8 cellular contexts compared by ENCODE assay signal in genomic region chr3:49013738-49014660, GRCh38. TPM values are rescaled to one million over a fixed set of nuclear protein-coding genes. Genes with fewer than 3 reads are reported as not detected.
A peak's percentile ranks its signal among the peaks of the same experiment; 100 is the strongest.
DNase-seq lines count a peak whose midpoint lies in the region; ATAC-seq, FAIRE-seq and TF ChIP-seq lines count a peak whose summit lies in the region.

No MANE protein-coding gene starts in this region.

- H3K18ac ChIP-seq in trophoblast cell (ENCODE audit: low read length) = no peak overlapping the region

- TF ChIP-seq CTCF in BJ (IDR thresholded peaks at IDR 0.05; ENCODE audit: insufficient read depth, low read depth, low read length) (peak; percentile 73), GM13976 (IDR thresholded peaks at IDR 0.05; ENCODE audit: borderline replicate concordance, control extremely low read depth, extremely low read depth, insufficient read depth, missing control alignments) (peak; percentile 35), endothelial cell of umbilical vein (IDR thresholded peaks at IDR 0.05; ENCODE audit: extremely low read depth in 1 of 2, insufficient read depth in 1 of 2, low read depth in 1 of 2, low read length in 2 of 2) (peak; percentile 54 to 72)

- peaks cover 8% of the 10 kb centered on the region for H3K79me1 ChIP-seq in trophoblast cell (ENCODE audit: low read length)

- H3K9ac ChIP-seq in endothelial cell of umbilical vein (replicated peaks; ENCODE audit: extremely low read depth, insufficient read depth, low read length) (no peak overlapping the region), trophoblast cell (ENCODE audit: low read length) (no peak overlapping the region)

- no peak overlapping the region for H2BK12ac ChIP-seq in trophoblast cell (ENCODE audit: low read length)

- H3K14ac ChIP-seq in trophoblast cell (ENCODE audit: low read length) = no peak overlapping the region

- no peak overlapping the region for H2AFZ ChIP-seq in endothelial cell of umbilical vein (ENCODE audit: low read depth, low read length)
- no peak overlapping the region for H2AFZ ChIP-seq in trophoblast cell (ENCODE audit: insufficient read depth, low read length, poor library complexity)

- no TSS peak for BruUV-seq in endothelial cell of umbilical vein (replicated peaks; lab: Mats Ljungman, UMichigan)

- H4K12ac ChIP-seq in trophoblast cell (ENCODE audit: low read depth, low read length) = no peak overlapping the region

- FAIRE-seq in endothelial cell of umbilical vein (lab: Jason Lieb, UNC) = no peak

- H3K9me3 ChIP-seq in endothelial cell of umbilical vein (replicated peaks; ENCODE audit: control insufficient read depth, insufficient read depth, low read length) (no peaks in the 10 kb centered on the region), trophoblast cell (ENCODE audit: insufficient read depth, low read depth, low read length) (peaks cover 2% of the 10 kb centered on the region)

- no peak for ATAC-seq in HG03139 (IDR thresholded peaks at IDR 0.05; ENCODE audit: unreplicated experiment)

- peaks cover 8% of the 10 kb centered on the region for H3K4me1 Mint-ChIP-seq in activated T-helper 2 cell treated with anti-CD3 and anti-CD28 coated beads, Interferon-gamma antibody, Interleukin-2, Interleukin-4, amounts not matched to agents 10 μg/mL and 5 μg/mL and 100 μg/mL, durations not matched to agents 14 hours and 24 hours and 36 hours (ENCODE audit: low read depth)

- H2AK5ac ChIP-seq in trophoblast cell (ENCODE audit: low read length) = no peak overlapping the region

- no peak overlapping the region for H4K91ac ChIP-seq in trophoblast cell (ENCODE audit: low read depth, low read length)

- H3K27ac ChIP-seq in endothelial cell of umbilical vein (ENCODE audit: insufficient read depth, low read depth, low read length) (no peak overlapping the region), trophoblast cell (ENCODE audit: low read depth, low read length) (no peak overlapping the region)

- H3K36me3 Mint-ChIP-seq in activated T-helper 2 cell treated with anti-CD3 and anti-CD28 coated beads, Interferon-gamma antibody, Interleukin-2, Interleukin-4, amounts not matched to agents 10 μg/mL and 5 μg/mL and 100 μg/mL, durations not matched to agents 14 hours and 24 hours and 36 hours (ENCODE audit: low read depth) = peaks cover 44% of the 10 kb centered on the region

- in situ Hi-C loops in GM13976 (cut with MboI; ENCODE audit: low sequenced_read_pairs, unreplicated experiment) = no loop called here

- no peak overlapping the region for H3K23ac ChIP-seq in trophoblast cell (ENCODE audit: low read length)

- no peak overlapping the region for H2BK5ac ChIP-seq in trophoblast cell (ENCODE audit: low read depth, low read length, poor library complexity)

- H3K4me3 ChIP-seq in BJ (ENCODE audit: low read depth, low read length) (no peak overlapping the region), endothelial cell of umbilical vein (replicated peaks in 1 of 3; ENCODE audit: insufficient read depth in 1 of 3, low read depth in 1 of 3, low read length in 3 of 3) (no peak overlapping the region), trophoblast cell (ENCODE audit: low read depth, low read length) (no peak overlapping the region)

- no peak overlapping the region for H3K4ac ChIP-seq in trophoblast cell (ENCODE audit: low read depth, low read length)

- H3K4me1 ChIP-seq in endothelial cell of umbilical vein (ENCODE audit: control insufficient read depth, extremely low read depth, insufficient read depth, low read length) = peaks cover 13% of the 10 kb centered on the region
- peaks cover 3 to 8% of the 10 kb centered on the region in 2 experiments for H3K4me1 ChIP-seq in trophoblast cell (ENCODE audit: control insufficient read depth in 1 of 2, insufficient read depth in 2 of 2, low read length in 2 of 2)

- H4K20me1 ChIP-seq in endothelial cell of umbilical vein (replicated peaks; ENCODE audit: control insufficient read depth, extremely low read depth, insufficient read depth, low read length) = no peaks in the 10 kb centered on the region

- H3K36me3 ChIP-seq in BJ (ENCODE audit: control insufficient read depth, insufficient read depth, low read length) (peaks cover 41% of the 10 kb centered on the region), endothelial cell of umbilical vein (ENCODE audit: control insufficient read depth in 2 of 2, extremely low read depth in 1 of 2, insufficient read depth in 2 of 2, low read length in 2 of 2) (peaks cover 5 to 51% of the 10 kb centered on the region in 2 experiments), trophoblast cell (ENCODE audit: control insufficient read depth in 1 of 2, insufficient read depth in 2 of 2, low read length in 2 of 2) (peaks cover 57 to 60% of the 10 kb centered on the region in 2 experiments)

- no peaks in the 10 kb centered on the region for H3K9me3 Mint-ChIP-seq in activated T-helper 2 cell treated with anti-CD3 and anti-CD28 coated beads, Interferon-gamma antibody, Interleukin-2, Interleukin-4, amounts not matched to agents 10 μg/mL and 5 μg/mL and 100 μg/mL, durations not matched to agents 14 hours and 24 hours and 36 hours

- dilution Hi-C loops in endothelial cell of umbilical vein (cut with MboI; ENCODE audit: extremely low pct_ligation_motif_present, low sequenced_read_pairs) = no loop called here

- no peaks in the 10 kb centered on the region for H3K27me3 ChIP-seq in BJ (ENCODE audit: control insufficient read depth, insufficient read depth, low read length)
- no peaks in the 10 kb centered on the region for H3K27me3 ChIP-seq in endothelial cell of umbilical vein (ENCODE audit: control insufficient read depth in 2 of 2, insufficient read depth in 2 of 2, low read length in 2 of 2)
- no peaks in the 10 kb centered on the region for H3K27me3 ChIP-seq in trophoblast cell (ENCODE audit: insufficient read depth, low read length)

- WGBS in trophoblast cell (ENCODE audit: extremely low coverage, insufficient coverage, insufficient read length) = no CpG with 5 or more reads among the region's 24 CpGs

- no peak overlapping the region for H3K4me3 Mint-ChIP-seq in activated T-helper 2 cell treated with anti-CD3 and anti-CD28 coated beads, Interferon-gamma antibody, Interleukin-2, Interleukin-4, amounts not matched to agents 10 μg/mL and 5 μg/mL and 100 μg/mL, durations not matched to agents 14 hours and 24 hours and 36 hours (ENCODE audit: low read depth)

- no peak overlapping the region for H2BK120ac ChIP-seq in trophoblast cell (ENCODE audit: insufficient read depth, low read length, poor library complexity)

- intact Hi-C loops in endothelial cell of umbilical vein (cut with micrococcal nuclease) = no loop called here
- intact Hi-C loops in activated T-helper 2 cell treated with anti-CD3 and anti-CD28 coated beads, Interferon-gamma antibody, Interleukin-2, Interleukin-4, amounts not matched to agents 10 μg/mL and 5 μg/mL and 100 μg/mL, durations not matched to agents 14 hours and 24 hours and 36 hours (cut with micrococcal nuclease) = no loop called here

- H3K27ac Mint-ChIP-seq in activated T-helper 2 cell treated with anti-CD3 and anti-CD28 coated beads, Interferon-gamma antibody, Interleukin-2, Interleukin-4, amounts not matched to agents 10 μg/mL and 5 μg/mL and 100 μg/mL, durations not matched to agents 14 hours and 24 hours and 36 hours = no peak overlapping the region

- POLR2A ChIA-PET in BJ (lab: Charles Lee) (no interaction called here), endothelial cell of umbilical vein (lab: Charles Lee) (interaction anchor here (1.1 kb wide), 1 partner anchor 8 kb away, joined by 3 read pairs; the partner anchor contains the start of gene NDUFAF3)

- DNase-seq in BJ (ENCODE audit: low read depth) (no peak), GM13976 (ENCODE audit: low spot score) (peak; percentile 66), T-helper 1 cell (peak in 3 of 5 donors; percentile 29 to 49 (median 32)), endothelial cell of umbilical vein (ENCODE audit: low read depth, low spot score) (peak; percentile 28), trophoblast cell (peak; percentile 83 to 88), NCI-H187 treated with DMSO at 0.1 percent for 48 hours (lab: John Stamatoyannopoulos, UW) (no peak)
- no peak for DNase-seq in activated T-helper 2 cell treated with anti-CD3 and anti-CD28 coated beads, Interferon-gamma antibody, Interleukin-2, Interleukin-4, amounts not matched to agents 10 μg/mL and 5 μg/mL and 100 μg/mL, durations not matched to agents 14 hours and 24 hours and 36 hours (ENCODE audit: low spot score)

- CTCF ChIA-PET in BJ (lab: Yijun Ruan, JAX) = interaction anchor here (0.6 to 1.5 kb wide), 4 partner anchors 9 to 26 kb away, joined by 3 to 7 read pairs (median 4); partner anchors contain the start of gene P4HTM
- CTCF ChIA-PET in endothelial cell of umbilical vein (lab: Charles Lee) = interaction anchor here (1.0 to 12.8 kb wide), 5 partner anchors 7 to 435 kb away, joined by 3 to 254 read pairs (median 4); partner anchors contain the start of genes NDUFAF3 and P4HTM

- H3K9me1 ChIP-seq in endothelial cell of umbilical vein (replicated peaks; ENCODE audit: control insufficient read depth, extremely low read depth, insufficient read depth, low read length) = no peaks in the 10 kb centered on the region

- H4K8ac ChIP-seq in trophoblast cell (ENCODE audit: low read depth, low read length) = no peak overlapping the region

- TF ChIP-seq POLR2A in endothelial cell of umbilical vein (IDR thresholded peaks at IDR 0.05; ENCODE audit: low read depth, low read length) = no peak

- H3K27me3 Mint-ChIP-seq in activated T-helper 2 cell treated with anti-CD3 and anti-CD28 coated beads, Interferon-gamma antibody, Interleukin-2, Interleukin-4, amounts not matched to agents 10 μg/mL and 5 μg/mL and 100 μg/mL, durations not matched to agents 14 hours and 24 hours and 36 hours (ENCODE audit: low read depth) = no peaks in the 10 kb centered on the region

- no peak overlapping the region for H3K4me2 ChIP-seq in endothelial cell of umbilical vein (ENCODE audit: insufficient read depth, low read length)
- no peak overlapping the region for H3K4me2 ChIP-seq in trophoblast cell (ENCODE audit: low read length)

- peaks cover 27% of the 10 kb centered on the region for H3K79me2 ChIP-seq in endothelial cell of umbilical vein (ENCODE audit: control insufficient read depth, insufficient read depth, low read length)
- peaks cover 2% of the 10 kb centered on the region for H3K79me2 ChIP-seq in trophoblast cell (ENCODE audit: control insufficient read depth, insufficient read depth, low read length, poor library complexity)

RNA-seq across cellular contexts. Expression of gene DALRD3, which starts 4.4 kb away (rescaled TPM):
- polyA plus RNA-seq in BJ (2011; rRNA removed) = 46.8 and 59.6 TPM in 2 replicates
- polyA minus RNA-seq in BJ (2011; rRNA and poly(A)+ RNA removed) = 35.6 and 56.9 TPM in 2 replicates
- total RNA-seq in endothelial cell of umbilical vein = 20.4 and 22.7 TPM in 2 replicates
- polyA plus RNA-seq in endothelial cell of umbilical vein = 60.8 and 66.0 TPM in 2 replicates
- 27.6 and 33.5 TPM in 2 replicates for polyA plus RNA-seq in endothelial cell of umbilical vein (2011; cell fraction: cytosol; rRNA removed)
- polyA plus RNA-seq in endothelial cell of umbilical vein (2011; cell fraction: nucleus; rRNA removed) = 94.8 and 97.8 TPM in 2 replicates
- polyA plus RNA-seq in endothelial cell of umbilical vein (2012) = 16.1 and 17.5 TPM in 2 replicates
- polyA minus RNA-seq in endothelial cell of umbilical vein = 51.4 and 57.0 TPM in 2 replicates
- 23.5 TPM for polyA minus RNA-seq in endothelial cell of umbilical vein (2011; cell fraction: cytosol; rRNA and poly(A)+ RNA removed)
- 14.4 and 17.6 TPM in 2 replicates for polyA minus RNA-seq in endothelial cell of umbilical vein (2011; cell fraction: nucleus; rRNA and poly(A)+ RNA removed)
- 26.4 and 27.5 TPM in 2 replicates for polyA plus RNA-seq in trophoblast cell (2013)
- total RNA-seq in activated T-helper 2 cell treated with anti-CD3 and anti-CD28 coated beads, Interferon-gamma antibody, Interleukin-2, Interleukin-4, amounts not matched to agents 10 μg/mL and 5 μg/mL and 100 μg/mL, durations not matched to agents 14 hours and 24 hours and 36 hours = 30.4 and 30.5 TPM in 2 replicates

RNA-seq across cellular contexts. Expression of gene WDR6, which starts 6.8 kb away (rescaled TPM):
- polyA plus RNA-seq in BJ (2011; rRNA removed) (100 and 164 TPM in 2 replicates), endothelial cell of umbilical vein (319 and 337 TPM in 2 replicates)
- 94.1 and 135 TPM in 2 replicates for polyA minus RNA-seq in BJ (2011; rRNA and poly(A)+ RNA removed)
- 161 and 192 TPM in 2 replicates for total RNA-seq in endothelial cell of umbilical vein
- 116 and 132 TPM in 2 replicates for polyA plus RNA-seq in endothelial cell of umbilical vein (2011; cell fraction: cytosol; rRNA removed)
- 987 and 1,038 TPM in 2 replicates for polyA plus RNA-seq in endothelial cell of umbilical vein (2011; cell fraction: nucleus; rRNA removed)
- polyA plus RNA-seq in endothelial cell of umbilical vein (2012) = 109 and 131 TPM in 2 replicates
- polyA minus RNA-seq in endothelial cell of umbilical vein = 292 and 353 TPM in 2 replicates
- polyA minus RNA-seq in endothelial cell of umbilical vein (2011; cell fraction: cytosol; rRNA and poly(A)+ RNA removed) = 51.5 TPM
- polyA minus RNA-seq in endothelial cell of umbilical vein (2011; cell fraction: nucleus; rRNA and poly(A)+ RNA removed) = 147 and 154 TPM in 2 replicates
- polyA plus RNA-seq in trophoblast cell (2013) = 72.0 and 72.8 TPM in 2 replicates
- 161 and 167 TPM in 2 replicates for total RNA-seq in activated T-helper 2 cell treated with anti-CD3 and anti-CD28 coated beads, Interferon-gamma antibody, Interleukin-2, Interleukin-4, amounts not matched to agents 10 μg/mL and 5 μg/mL and 100 μg/mL, durations not matched to agents 14 hours and 24 hours and 36 hours

RNA-seq across cellular contexts. Expression of gene NDUFAF3, which starts 7.9 kb away (rescaled TPM):
- polyA plus RNA-seq in BJ (2011; rRNA removed) = 65.1 and 89.5 TPM in 2 replicates
- polyA minus RNA-seq in BJ (2011; rRNA and poly(A)+ RNA removed) = 60.8 and 71.1 TPM in 2 replicates
- 74.5 and 91.1 TPM in 2 replicates for total RNA-seq in endothelial cell of umbilical vein
- polyA plus RNA-seq in endothelial cell of umbilical vein = 91.4 and 140 TPM in 2 replicates
- 67.9 and 83.8 TPM in 2 replicates for polyA plus RNA-seq in endothelial cell of umbilical vein (2011; cell fraction: cytosol; rRNA removed)
- 28.7 and 33.7 TPM in 2 replicates for polyA plus RNA-seq in endothelial cell of umbilical vein (2011; cell fraction: nucleus; rRNA removed)
- 74.2 and 75.4 TPM in 2 replicates for polyA plus RNA-seq in endothelial cell of umbilical vein (2012)
- 54.4 and 55.5 TPM in 2 replicates for polyA minus RNA-seq in endothelial cell of umbilical vein
- polyA minus RNA-seq in endothelial cell of umbilical vein (2011; cell fraction: cytosol; rRNA and poly(A)+ RNA removed) = 94.3 TPM
- polyA minus RNA-seq in endothelial cell of umbilical vein (2011; cell fraction: nucleus; rRNA and poly(A)+ RNA removed) = 26.0 and 38.9 TPM in 2 replicates
- polyA plus RNA-seq in trophoblast cell (2013) = 59.8 and 65.4 TPM in 2 replicates
- total RNA-seq in activated T-helper 2 cell treated with anti-CD3 and anti-CD28 coated beads, Interferon-gamma antibody, Interleukin-2, Interleukin-4, amounts not matched to agents 10 μg/mL and 5 μg/mL and 100 μg/mL, durations not matched to agents 14 hours and 24 hours and 36 hours = 118 and 120 TPM in 2 replicates

RNA-seq across cellular contexts. Expression of gene IMPDH2, which starts 15.2 kb away (rescaled TPM):
- polyA plus RNA-seq in BJ (2011; rRNA removed) (280 and 395 TPM in 2 replicates), endothelial cell of umbilical vein (134 and 167 TPM in 2 replicates)
- polyA minus RNA-seq in BJ (2011; rRNA and poly(A)+ RNA removed) = 200 and 358 TPM in 2 replicates
- 189 and 195 TPM in 2 replicates for total RNA-seq in endothelial cell of umbilical vein
- 202 and 221 TPM in 2 replicates for polyA plus RNA-seq in endothelial cell of umbilical vein (2011; cell fraction: cytosol; rRNA removed)
- 255 and 269 TPM in 2 replicates for polyA plus RNA-seq in endothelial cell of umbilical vein (2011; cell fraction: nucleus; rRNA removed)
- polyA plus RNA-seq in endothelial cell of umbilical vein (2012) = 194 and 239 TPM in 2 replicates
- 350 and 383 TPM in 2 replicates for polyA minus RNA-seq in endothelial cell of umbilical vein
- 325 TPM for polyA minus RNA-seq in endothelial cell of umbilical vein (2011; cell fraction: cytosol; rRNA and poly(A)+ RNA removed)
- 82.4 and 114 TPM in 2 replicates for polyA minus RNA-seq in endothelial cell of umbilical vein (2011; cell fraction: nucleus; rRNA and poly(A)+ RNA removed)
- polyA plus RNA-seq in trophoblast cell (2013) = 226 and 229 TPM in 2 replicates
- total RNA-seq in activated T-helper 2 cell treated with anti-CD3 and anti-CD28 coated beads, Interferon-gamma antibody, Interleukin-2, Interleukin-4, amounts not matched to agents 10 μg/mL and 5 μg/mL and 100 μg/mL, durations not matched to agents 14 hours and 24 hours and 36 hours = 412 and 416 TPM in 2 replicates

RNA-seq across cellular contexts. Expression of gene P4HTM, which starts 24.0 kb away (rescaled TPM):
- polyA plus RNA-seq in BJ (2011; rRNA removed) (25.8 and 38.4 TPM in 2 replicates), endothelial cell of umbilical vein (32.7 and 37.9 TPM in 2 replicates)
- 18.6 and 28.6 TPM in 2 replicates for polyA minus RNA-seq in BJ (2011; rRNA and poly(A)+ RNA removed)
- total RNA-seq in endothelial cell of umbilical vein = 23.0 and 26.9 TPM in 2 replicates
- polyA plus RNA-seq in endothelial cell of umbilical vein (2011; cell fraction: cytosol; rRNA removed) = 17.3 and 24.1 TPM in 2 replicates
- polyA plus RNA-seq in endothelial cell of umbilical vein (2011; cell fraction: nucleus; rRNA removed) = 92.9 and 98.1 TPM in 2 replicates
- 10.7 and 13.5 TPM in 2 replicates for polyA plus RNA-seq in endothelial cell of umbilical vein (2012)
- 24.2 and 26.3 TPM in 2 replicates for polyA minus RNA-seq in endothelial cell of umbilical vein
- 48.4 TPM for polyA minus RNA-seq in endothelial cell of umbilical vein (2011; cell fraction: cytosol; rRNA and poly(A)+ RNA removed)
- polyA minus RNA-seq in endothelial cell of umbilical vein (2011; cell fraction: nucleus; rRNA and poly(A)+ RNA removed) = 28.8 and 28.9 TPM in 2 replicates
- polyA plus RNA-seq in trophoblast cell (2013) = 7.1 and 7.2 TPM in 2 replicates
- 37.8 and 39.1 TPM in 2 replicates for total RNA-seq in activated T-helper 2 cell treated with anti-CD3 and anti-CD28 coated beads, Interferon-gamma antibody, Interleukin-2, Interleukin-4, amounts not matched to agents 10 μg/mL and 5 μg/mL and 100 μg/mL, durations not matched to agents 14 hours and 24 hours and 36 hours

Comparison
In these comparisons a context has a peak if more than half of its experiments do, and no peak if none do; other contexts are left out.
1. DNase-seq: peak in GM13976 (single experiment), T-helper 1 cell (3 of 5), endothelial cell of umbilical vein (single experiment) and trophoblast cell (2 of 2); none in BJ (single experiment), NCI-H187 treated with DMSO at 0.1 percent for 48 hours (single experiment) and activated T-helper 2 cell treated with anti-CD3 and anti-CD28 coated beads, Interferon-gamma antibody, Interleukin-2, Interleukin-4, amounts not matched to agents 10 μg/mL and 5 μg/mL and 100 μg/mL, durations not matched to agents 14 hours and 24 hours and 36 hours (single experiment).
2. Peak in every context shown above with its lines, with median percentiles within 50 percentile points of each other: CTCF ChIP-seq.